Comparison of ENCODE assay signal across 9 cellular contexts in the genomic region with DNA sequence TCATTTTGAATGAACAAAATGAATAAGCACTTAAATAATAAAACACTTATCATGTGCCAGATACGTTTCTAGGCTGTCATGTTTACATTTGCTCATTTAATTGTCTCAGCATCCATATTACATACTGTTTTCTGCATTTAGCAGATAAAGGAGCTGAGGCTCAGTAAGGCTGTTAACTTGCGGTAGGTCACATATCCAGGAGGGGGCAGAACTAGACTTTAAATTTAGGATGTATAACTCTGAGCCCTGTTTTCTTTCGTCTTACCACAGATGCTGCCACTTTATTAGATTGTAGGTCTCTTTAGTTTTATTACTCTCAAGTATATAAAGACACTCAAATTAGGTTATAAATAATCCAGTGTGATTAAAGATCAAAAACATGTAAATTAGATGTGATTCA. TPM values are rescaled to one million over a fixed set of nuclear protein-coding genes. Genes with fewer than 3 reads are reported as not detected.
DNase-seq lines count a peak whose midpoint lies in the region; ATAC-seq and TF ChIP-seq lines count a peak whose summit lies in the region.
"Had no signal": no experiment of that assay in that cellular context is flagged by ENCODE, and none has a peak within 500 bp of the region (broad histone marks: within the 10 kb centered on the region; RNA-seq: fewer than 3 reads in every experiment).

No MANE protein-coding gene starts in this region.

- H3K4me3 ChIP-seq in HAP-1 (no peak overlapping the region), PC-9 (no peak overlapping the region), fibroblast of villous mesenchyme (ENCODE audit: low read depth, low read length) (no peak overlapping the region)

- intact Hi-C loops in PC-9 (cut with micrococcal nuclease; ENCODE audit: unreplicated experiment), result loop anchor here (1.0 kb wide), 1 partner anchor 106 kb away; no protein-coding TSS in a partner anchor

- H3K27me3 ChIP-seq in HAP-1 (ENCODE audit: low read depth) (no peaks in the 10 kb centered on the region), PC-9 (ENCODE audit: insufficient read depth, low read depth) (no peaks in the 10 kb centered on the region)

- CTCF ChIA-PET in PC-9 (lab: Charles Lee), result interaction anchor here (1.7 kb wide), 1 partner anchor 106 kb away, joined by 13 read pairs; no protein-coding TSS in a partner anchor
- CTCF ChIA-PET in activated CD4-positive, alpha-beta memory T cell treated with anti-CD3 and anti-CD28 coated beads, Interleukin-2, amount 10 ng/mL, durations not matched to agents 7 days and 5 days (lab: Charles Lee), result interaction anchor here (0.6 to 2.8 kb wide), 7 partner anchors 10 to 1746 kb away, joined by 3 to 29 read pairs (median 3); a partner anchor contains a TSS

- ATAC-seq in HG02588 (IDR thresholded peaks at IDR 0.05; ENCODE audit: unreplicated experiment), result no peak
- ATAC-seq in GM21390 (IDR thresholded peaks at IDR 0.05; ENCODE audit: unreplicated experiment), result no peak
- ATAC-seq in GM21529 (IDR thresholded peaks at IDR 0.05; ENCODE audit: unreplicated experiment), result no peak

- no peaks in the 10 kb centered on the region for H4K20me1 ChIP-seq in PC-9 (ENCODE audit: insufficient read depth)

- H3K4me1 Mint-ChIP-seq in activated CD4-positive, alpha-beta memory T cell treated with anti-CD3 and anti-CD28 coated beads, Interleukin-2, amount 10 ng/mL, durations not matched to agents 7 days and 5 days, result peaks cover 1% of the 10 kb centered on the region

- no peaks in the 10 kb centered on the region for H3F3A ChIP-seq in PC-9 (ENCODE audit: insufficient read depth, low read depth)

- no TSS peak for BruUV-seq in PC-9 (replicated peaks; lab: Mats Ljungman, UMichigan)

- no peaks in the 10 kb centered on the region for H3K27me3 Mint-ChIP-seq in activated CD4-positive, alpha-beta memory T cell treated with anti-CD3 and anti-CD28 coated beads, Interleukin-2, amount 10 ng/mL, durations not matched to agents 7 days and 5 days

- POLR2A ChIA-PET in PC-9 (lab: Charles Lee; ENCODE audit: unreplicated experiment), result interaction anchor here (0.6 kb wide), 1 partner anchor 318 kb away, joined by 4 read pairs; no protein-coding TSS in a partner anchor
- POLR2A ChIA-PET in activated CD4-positive, alpha-beta memory T cell treated with anti-CD3 and anti-CD28 coated beads, Interleukin-2, amount 10 ng/mL, durations not matched to agents 7 days and 5 days (lab: Charles Lee), result interaction anchor here (1.2 to 1.7 kb wide), 2 partner anchors 18 to 22 kb away, joined by 4 to 7 read pairs; a partner anchor contains a TSS

- no peak overlapping the region for H3K27ac Mint-ChIP-seq in activated CD4-positive, alpha-beta memory T cell treated with anti-CD3 and anti-CD28 coated beads, Interleukin-2, amount 10 ng/mL, durations not matched to agents 7 days and 5 days
- H3K27ac Mint-ChIP-seq: T-helper 1 cell treated with Interleukin-12 subunit alpha and Interleukin-12 subunit beta and Interleukin-4 antibody, amounts not matched to agents 30 μg/mL and 1 μg/mL, for 36 hours had no signal

- H3K9me3 Mint-ChIP-seq in activated CD4-positive, alpha-beta memory T cell treated with anti-CD3 and anti-CD28 coated beads, Interleukin-2, amount 10 ng/mL, durations not matched to agents 7 days and 5 days, result no peaks in the 10 kb centered on the region
- H3K9me3 Mint-ChIP-seq: T-helper 1 cell treated with Interleukin-12 subunit alpha and Interleukin-12 subunit beta and Interleukin-4 antibody, amounts not matched to agents 30 μg/mL and 1 μg/mL, for 36 hours had no signal

- H2AFZ ChIP-seq in PC-9, result no peak overlapping the region

- DNase-seq in DMS 273 (lab: John Stamatoyannopoulos, UW; ENCODE audit: unreplicated experiment), result peak; percentile 41
- peak; percentile 15 to 24 for DNase-seq in HAP-1 (ENCODE audit: low spot score in 2 of 2)
- DNase-seq in PC-9, result no peak
- DNase-seq in fibroblast of villous mesenchyme (ENCODE audit: low read depth), result peak; percentile 29
- no peak for DNase-seq in activated CD4-positive, alpha-beta memory T cell treated with anti-CD3 and anti-CD28 coated beads, Interleukin-2, amount 10 ng/mL, durations not matched to agents 7 days and 5 days

- H3K9me3 ChIP-seq in HAP-1 (no peaks in the 10 kb centered on the region), PC-9 (ENCODE audit: insufficient read depth, low read depth) (no peaks in the 10 kb centered on the region)

- H3K79me2 ChIP-seq in PC-9 (ENCODE audit: low read depth), result no peaks in the 10 kb centered on the region

- H3K27ac ChIP-seq in PC-9, result no peak overlapping the region

- no peak overlapping the region for H3K4me2 ChIP-seq in PC-9

- in situ Hi-C loops in HAP-1 (cut with MboI; ENCODE audit: low sequenced_read_pairs), result loop anchor here (5.0 kb wide), 1 partner anchor 106 kb away; no protein-coding TSS in a partner anchor

- H3K36me3 ChIP-seq in HAP-1 (replicated peaks) (no peaks in the 10 kb centered on the region; the same call in 1 of the 2 replicates), PC-9 (ENCODE audit: low read depth) (no peaks in the 10 kb centered on the region)

- peak; percentile 68 for TF ChIP-seq CTCF in PC-9 (conservative IDR thresholded peaks at IDR 0.05)
- peak; percentile 34 for TF ChIP-seq CTCF in fibroblast of villous mesenchyme (IDR thresholded peaks at IDR 0.05; ENCODE audit: insufficient read depth, low read depth, low read length)

- H3K36me3 Mint-ChIP-seq in activated CD4-positive, alpha-beta memory T cell treated with anti-CD3 and anti-CD28 coated beads, Interleukin-2, amount 10 ng/mL, durations not matched to agents 7 days and 5 days (ENCODE audit: low read depth), result peaks cover 35% of the 10 kb centered on the region

- no peaks in the 10 kb centered on the region for H3K9me2 ChIP-seq in PC-9 (ENCODE audit: insufficient read depth)

- H3K4me1 ChIP-seq in HAP-1 (no peaks in the 10 kb centered on the region), PC-9 (replicated peaks; ENCODE audit: insufficient read depth) (no peaks in the 10 kb centered on the region)

- H3K4me3 Mint-ChIP-seq in activated CD4-positive, alpha-beta memory T cell treated with anti-CD3 and anti-CD28 coated beads, Interleukin-2, amount 10 ng/mL, durations not matched to agents 7 days and 5 days, result no peak overlapping the region
- H3K4me3 Mint-ChIP-seq: T-helper 1 cell treated with Interleukin-12 subunit alpha and Interleukin-12 subunit beta and Interleukin-4 antibody, amounts not matched to agents 30 μg/mL and 1 μg/mL, for 36 hours had no signal

RNA-seq across cellular contexts. Expression of a gene that starts 17.7 kb away (rescaled TPM):
- total RNA-seq in PC-9 (2021), result 10.0 and 10.1 TPM in 2 replicates
- total RNA-seq in fibroblast of villous mesenchyme, result 16.1 and 20.3 TPM in 2 replicates
- 10 to 100 TPM; 44.3 to 46.0 TPM for total RNA-seq in activated CD4-positive, alpha-beta memory T cell treated with anti-CD3 and anti-CD28 coated beads, Interleukin-2, amount 10 ng/mL, durations not matched to agents 7 days and 5 days

RNA-seq across cellular contexts. Expression of a gene that starts 17.9 kb away (rescaled TPM):
- total RNA-seq in PC-9 (2021) (14.7 and 15.7 TPM in 2 replicates), fibroblast of villous mesenchyme (22.2 and 30.2 TPM in 2 replicates)
- total RNA-seq in activated CD4-positive, alpha-beta memory T cell treated with anti-CD3 and anti-CD28 coated beads, Interleukin-2, amount 10 ng/mL, durations not matched to agents 7 days and 5 days, result 10 to 100 TPM; 17.1 to 18.8 TPM

RNA-seq across cellular contexts. Expression of a gene that starts 29.6 kb away (rescaled TPM):
- total RNA-seq in PC-9 (2021), result 54.5 and 85.9 TPM in 2 replicates
- 159 and 224 TPM in 2 replicates for total RNA-seq in fibroblast of villous mesenchyme
- 10 to 100 TPM; 29.1 to 33.6 TPM for total RNA-seq in activated CD4-positive, alpha-beta memory T cell treated with anti-CD3 and anti-CD28 coated beads, Interleukin-2, amount 10 ng/mL, durations not matched to agents 7 days and 5 days

RNA-seq across cellular contexts. Expression of a gene that starts 59.4 kb away (rescaled TPM):
- total RNA-seq in PC-9 (2021) (2.0 and 3.2 TPM in 2 replicates), fibroblast of villous mesenchyme (10.8 and 13.5 TPM in 2 replicates)
- 1 to 10 TPM; 1.6 to 1.7 TPM for total RNA-seq in activated CD4-positive, alpha-beta memory T cell treated with anti-CD3 and anti-CD28 coated beads, Interleukin-2, amount 10 ng/mL, durations not matched to agents 7 days and 5 days

Comparison
In these comparisons a context has a peak if more than half of its experiments do, and no peak if none do; other contexts are left out.
1. DNase-seq: peak in DMS 273 (single experiment), HAP-1 (2 of 2) and fibroblast of villous mesenchyme (single experiment); none in PC-9 (0 of 2) and activated CD4-positive, alpha-beta memory T cell treated with anti-CD3 and anti-CD28 coated beads, Interleukin-2, amount 10 ng/mL, durations not matched to agents 7 days and 5 days (single experiment).